In the genomic region with DNA sequence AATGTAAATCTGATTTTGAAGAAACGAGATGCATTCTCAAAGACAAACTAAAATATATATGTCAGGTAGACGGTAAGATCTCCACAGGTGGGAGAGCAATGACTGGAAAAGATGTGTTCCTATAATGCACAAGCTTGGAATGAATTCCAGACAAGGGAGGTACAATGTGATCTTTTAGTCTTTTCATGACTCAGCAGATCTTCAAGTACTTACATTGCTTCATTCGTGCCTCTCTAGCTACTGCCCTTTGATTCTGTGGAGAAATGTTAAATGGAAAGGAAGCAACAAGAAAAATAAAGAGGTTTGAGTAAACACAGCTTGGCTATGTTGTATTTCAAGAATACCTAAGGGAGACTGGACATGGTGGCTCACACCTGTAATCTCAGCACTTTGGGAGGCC, we compare ENCODE assay signal across 34 cellular contexts.
"Had no signal": no experiment of that assay in that cellular context is flagged by ENCODE, and none has a peak within 500 bp of the region (broad histone marks: within the 10 kb centered on the region; RNA-seq: fewer than 3 reads in every experiment).

No MANE protein-coding gene starts in this region.

- FAIRE-seq: bronchial epithelial cell had no signal

- H3K4me3 ChIP-seq: Peyer's patch had no signal

- H3K9me3 ChIP-seq: Peyer's patch had no signal

- H3K36me3 ChIP-seq: Peyer's patch, WERI-Rb-1 had no signal

- H3K4me1 ChIP-seq: Peyer's patch had no signal

- ATAC-seq: activated CD8-positive, alpha-beta memory T cell treated with anti-CD3 and anti-CD28 coated beads, Interleukin-2, amount 10 ng/mL, durations not matched to agents 7 days and 5 days; activated naive CD8-positive, alpha-beta T cell treated with anti-CD3 and anti-CD28 coated beads, Interleukin-2, amount 50 U/mL, for 24 hours; PC-3 had no signal

- H3K27ac ChIP-seq: Peyer's patch, WERI-Rb-1 had no signal

- DNase-seq: activated CD4-positive, alpha-beta memory T cell treated with anti-CD3 and anti-CD28 coated beads, Interleukin-2, amount 10 ng/mL, durations not matched to agents 7 days and 5 days; activated CD4-positive, alpha-beta T cell treated with anti-CD3 and anti-CD28 coated beads for 1 hour; activated CD4-positive, alpha-beta T cell treated with anti-CD3 and anti-CD28 coated beads for 48 hours; activated CD4-positive, CD25-positive, alpha-beta regulatory T cell; activated CD8-positive, alpha-beta memory T cell treated with anti-CD3 and anti-CD28 coated beads for 24 hours; activated CD8-positive, alpha-beta memory T cell treated with anti-CD3 and anti-CD28 coated beads, Interleukin-2, amount 10 ng/mL, durations not matched to agents 7 days and 5 days; activated CD8-positive, alpha-beta memory T cell treated with anti-CD3 and anti-CD28 coated beads, Interleukin-2, amount 50 U/mL, for 48 hours; activated effector memory CD4-positive, alpha-beta T cell treated with Interleukin-2 at 50 U/mL for 16 hours; activated naive CD4-positive, alpha-beta T cell treated with anti-CD3 and anti-CD28 coated beads, Interleukin-2, amount 10 ng/mL, durations not matched to agents 7 days and 5 days; activated naive CD8-positive, alpha-beta T cell treated with anti-CD3 and anti-CD28 coated beads, Interleukin-2, amount 50 U/mL, for 24 hours; activated T-cell treated with anti-CD3 and anti-CD28 coated beads, Interleukin-2, amount 50 U/mL, for 48 hours; anterior cingulate cortex; caudate nucleus; cerebellar nuclear complex; NCI-H1092 treated with DMSO at 0.1 percent for 48 hours; NCI-H1417; NCI-H146; NCI-H187; NCI-H2029 treated with DMSO at 0.1 percent for 48 hours; NCI-H2107; NCI-H2171; NCI-H510A; NCI-H526; NCI-H748 treated with DMSO at 0.1 percent for 48 hours; NK-92 treated with Interleukin-12 subunit alpha and Interleukin-12 subunit beta, amount 100 ng/mL, for 24 hours; PC-3; Peyer's patch; RPMI8226; SHP77 treated with DMSO at 0.1 percent for 48 hours; SW 1271; T-helper 1 cell; T1000; WERI-Rb-1 had no signal

- H3K27me3 ChIP-seq: Peyer's patch had no signal
